ENCODE assay signal across 7 cellular contexts in the genomic region with DNA sequence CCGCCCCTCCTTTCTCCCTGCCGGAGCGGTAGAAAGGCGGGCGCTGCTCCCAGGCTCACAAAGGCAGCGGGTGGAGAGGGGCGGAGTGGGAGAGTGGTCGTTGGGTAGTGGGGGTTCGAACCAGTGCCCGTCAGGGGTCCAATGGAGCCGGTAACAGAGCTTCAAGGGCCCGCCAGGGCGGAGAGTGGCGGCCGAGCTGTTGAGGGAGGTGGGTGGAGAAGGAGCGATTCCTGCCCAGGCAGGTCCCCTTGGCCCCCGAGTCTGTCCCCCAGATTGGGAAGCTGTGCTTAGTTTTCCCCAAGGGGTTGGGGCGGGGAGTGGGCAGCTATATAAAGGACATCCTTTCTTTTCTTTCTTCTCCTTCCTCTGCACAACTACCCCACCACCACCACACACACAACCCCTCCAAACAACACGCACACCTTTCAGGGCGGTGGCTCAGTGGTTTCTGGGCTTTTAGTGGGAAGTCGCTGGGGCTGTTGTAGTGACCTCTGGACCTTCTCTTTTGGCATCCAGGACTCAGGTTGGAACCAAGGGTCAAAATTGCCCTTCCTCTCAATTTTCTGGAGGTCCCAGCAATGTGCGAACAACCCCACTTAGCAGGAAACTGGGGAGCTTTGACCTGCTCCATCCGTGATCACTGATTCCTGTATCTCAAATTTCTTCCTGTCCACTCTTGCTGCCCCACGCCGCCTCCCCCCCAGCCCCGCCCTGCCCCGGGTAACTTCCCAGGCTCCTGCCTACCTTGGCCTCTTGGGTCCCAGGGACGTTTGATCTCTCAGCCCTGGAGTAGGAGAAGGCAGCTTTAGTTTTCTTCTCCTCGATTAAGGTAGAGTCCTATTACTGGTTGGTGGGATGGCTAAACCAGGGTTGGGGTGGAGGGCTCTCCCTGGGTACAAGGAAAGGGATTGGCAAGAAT. TPM values are rescaled to one million over a fixed set of nuclear protein-coding genes. Genes with fewer than 3 reads are reported as not detected.
DNase-seq lines count a peak whose midpoint lies in the region; ATAC-seq and TF ChIP-seq lines count a peak whose summit lies in the region.

No MANE protein-coding gene starts in this region.

- H3K27me3 ChIP-seq in KMS-11 (ENCODE audit: insufficient read depth, low read depth): no peaks in the 10 kb centered on the region
- peaks cover 10% of the 10 kb centered on the region for H3K27me3 ChIP-seq in adipocyte (replicated peaks; ENCODE audit: control insufficient read depth, insufficient read depth, low read length)
- H3K27me3 ChIP-seq in left lung: peaks cover 0 to 17% of the 10 kb centered on the region in 2 donors
- peaks cover 0 to 23% of the 10 kb centered on the region in 2 donors for H3K27me3 ChIP-seq in stomach smooth muscle (ENCODE audit: control insufficient read depth in 1 of 2, insufficient read depth in 2 of 2, low read length in 2 of 2)

- H3K9ac ChIP-seq in KMS-11 (no peak overlapping the region), adipocyte (ENCODE audit: low read length) (peak overlapping the region; percentile 90), stomach smooth muscle (ENCODE audit: low read length in 2 of 2) (peak overlapping the region; percentile 51 to 58)

- TF ChIP-seq CTCF in KMS-11 (conservative IDR thresholded peaks at IDR 0.05; ENCODE audit: low read depth, low read length): no peak
- TF ChIP-seq CTCF in left lung (IDR thresholded peaks at IDR 0.05): no peak

- H3K4me3 ChIP-seq in KMS-11 (IDR thresholded peaks at IDR 0.05; ENCODE audit: insufficient read depth, low read depth, low read length) (no peak overlapping the region), adipocyte (ENCODE audit: low read length) (peak overlapping the region; percentile 78), left lung (peak overlapping the region; percentile 54 to 67), stomach smooth muscle (ENCODE audit: low read length in 2 of 2) (peak overlapping the region; percentile 62 to 81)

- no peaks in the 10 kb centered on the region for H4K20me1 ChIP-seq in KMS-11 (ENCODE audit: insufficient read depth)

- no peak overlapping the region for H2AFZ ChIP-seq in KMS-11 (ENCODE audit: low read depth)

- peak; percentile 25 for DNase-seq in adipocyte (ENCODE audit: low read depth)
- DNase-seq in left lung: no peak
- no peak for DNase-seq in NCI-H446 treated with DMSO at 0.1 percent for 48 hours (lab: John Stamatoyannopoulos, UW)
- DNase-seq in NCI-H226: no peak
- no peak for DNase-seq in RKO (ENCODE audit: low spot score)

- no peak for ATAC-seq in left lung

- H3K9me3 ChIP-seq in adipocyte (ENCODE audit: control insufficient read depth, low read length): no peaks in the 10 kb centered on the region
- no peaks in the 10 kb centered on the region for H3K9me3 ChIP-seq in left lung
- H3K9me3 ChIP-seq in stomach smooth muscle (ENCODE audit: control insufficient read depth in 2 of 2, low read length in 2 of 2): no peaks in the 10 kb centered on the region

- H3K4me1 ChIP-seq in KMS-11 (ENCODE audit: low read depth, poor library complexity, severe bottlenecking) (no peaks in the 10 kb centered on the region), adipocyte (ENCODE audit: control insufficient read depth, insufficient read depth, low read length) (no peaks in the 10 kb centered on the region), left lung (peaks cover 0 to 13% of the 10 kb centered on the region in 2 donors), stomach smooth muscle (ENCODE audit: control insufficient read depth, insufficient read depth, low read length) (peaks cover 32% of the 10 kb centered on the region)

- peak overlapping the region; percentile 48 for H3K4me2 ChIP-seq in KMS-11

- H3K36me3 ChIP-seq in KMS-11 (ENCODE audit: insufficient read depth) (no peaks in the 10 kb centered on the region), adipocyte (ENCODE audit: control insufficient read depth, insufficient read depth, low read length, severe bottlenecking) (no peaks in the 10 kb centered on the region), left lung (no peaks in the 10 kb centered on the region), stomach smooth muscle (ENCODE audit: control insufficient read depth in 2 of 2, insufficient read depth in 2 of 2, low read length in 2 of 2) (no peaks in the 10 kb centered on the region)

- H3K79me2 ChIP-seq in KMS-11 (ENCODE audit: insufficient read depth, low read depth): no peaks in the 10 kb centered on the region

- H3K27ac ChIP-seq in KMS-11 (no peak overlapping the region), left lung (peak overlapping the region; percentile 53 to 76), stomach smooth muscle (ENCODE audit: low read length) (no peak overlapping the region)

- intact Hi-C loops in left lung (cut with DNase I): no loop called here

RNA-seq across cellular contexts. Expression of gene EFNB1, which starts 1.9 kb away (rescaled TPM):
- 10 to 100 TPM; 34.8 to 44.3 TPM for total RNA-seq in left lung

Comparison
In these comparisons a context has a peak if more than half of its experiments do, and no peak if none do; other contexts are left out.
1. H3K27ac ChIP-seq: peak in left lung (2 of 2); none in KMS-11 (single experiment) and stomach smooth muscle (single experiment).